Comparison of ENCODE assay signal across 27 cellular contexts in genomic region chr21:40291560-40291959, GRCh38.
"Had no signal": no experiment of that assay in that cellular context is flagged by ENCODE, and none has a peak within 500 bp of the region (broad histone marks: within the 10 kb centered on the region; RNA-seq: fewer than 3 reads in every experiment).

No MANE protein-coding gene starts in this region.

- H3K4me3 ChIP-seq: colonic mucosa, gastrocnemius medialis, lung, mucosa of descending colon, psoas muscle, skin epidermis, spleen, testis, tibial artery had no signal

- H3K9me3 ChIP-seq: colonic mucosa, gastrocnemius medialis, psoas muscle, testis, tibial artery had no signal

- ATAC-seq: gastrocnemius medialis; left lobe of liver; mucosa of descending colon; psoas muscle; right cardiac atrium; stimulated activated memory B cell treated with anti-CD40 and anti-IgM and Interleukin-4, amounts not matched to agents 10 μg/mL and 1 μg/mL and 100 μg/mL, for 72 hours; stimulated activated naive CD8-positive, alpha-beta T cell treated with anti-CD3 and anti-CD28 coated beads, Interleukin-15, Interleukin-2, amounts not matched to agents 100 U/mL and 50 U/mL, for 24 hours had no signal

- H3K27ac ChIP-seq: colonic mucosa, gastrocnemius medialis, psoas muscle, skin epidermis, spleen, testis, tibial artery had no signal

- H3K36me3 ChIP-seq: colonic mucosa, gastrocnemius medialis, spleen, tibial artery had no signal

- H3K4me3 Mint-ChIP-seq: dendritic cell treated with granulocyte-macrophage colony-stimulating factor and Interleukin-4, amounts not matched to agents 40 ng/mL and 50 ng/mL, for 4 days; memory B cell; mesothelial cell of epicardium; natural killer cell treated with Interleukin-12 subunit alpha and Interleukin-12 subunit beta and Interleukin-15 and Interleukin-18, amount 100 ng/mL, for 72 hours; neural crest cell; stimulated activated memory B cell treated with anti-CD40 and anti-IgM and Interleukin-4, amounts not matched to agents 10 μg/mL and 1 μg/mL and 100 μg/mL, for 72 hours; type B pancreatic cell had no signal

- H3K27me3 Mint-ChIP-seq: dendritic cell treated with granulocyte-macrophage colony-stimulating factor and Interleukin-4, amounts not matched to agents 40 ng/mL and 50 ng/mL, for 4 days; memory B cell; naive B cell; natural killer cell treated with Interleukin-12 subunit alpha and Interleukin-12 subunit beta and Interleukin-15 and Interleukin-18, amount 100 ng/mL, for 72 hours; stimulated activated memory B cell treated with anti-CD40 and anti-IgM and Interleukin-4, amounts not matched to agents 10 μg/mL and 1 μg/mL and 100 μg/mL, for 72 hours had no signal

- H3K4me1 Mint-ChIP-seq: memory B cell; mesothelial cell of epicardium; stimulated activated memory B cell treated with anti-CD40 and anti-IgM and Interleukin-4, amounts not matched to agents 10 μg/mL and 1 μg/mL and 100 μg/mL, for 72 hours had no signal

- H3K9me3 Mint-ChIP-seq: memory B cell, mesothelial cell of epicardium, type B pancreatic cell had no signal

- DNase-seq: colonic mucosa; effector CD8-positive, alpha-beta T cell; erythroblast; gastrocnemius medialis; head of caudate nucleus; kidney; mucosa of descending colon; naive B cell; nucleus accumbens; psoas muscle; right cardiac atrium; spleen; stimulated activated CD4-positive, alpha-beta T cell treated with anti-CD3 and anti-CD28 coated beads, Interleukin-4, amount 100 ng/mL, for 4 hours; stimulated activated naive CD8-positive, alpha-beta T cell treated with anti-CD3 and anti-CD28 coated beads, Interleukin-15, Interleukin-2, amounts not matched to agents 100 U/mL and 50 U/mL, for 24 hours; substantia nigra; testis; tibial artery had no signal

- H3K36me3 Mint-ChIP-seq: memory B cell; mesothelial cell of epicardium; naive B cell; natural killer cell treated with Interleukin-12 subunit alpha and Interleukin-12 subunit beta and Interleukin-15 and Interleukin-18, amount 100 ng/mL, for 72 hours; stimulated activated memory B cell treated with anti-CD40 and anti-IgM and Interleukin-4, amounts not matched to agents 10 μg/mL and 1 μg/mL and 100 μg/mL, for 72 hours; type B pancreatic cell had no signal

- H3K27me3 ChIP-seq: colonic mucosa, gastrocnemius medialis, spleen, testis, tibial artery had no signal

- H3K27ac Mint-ChIP-seq: dendritic cell treated with granulocyte-macrophage colony-stimulating factor and Interleukin-4, amounts not matched to agents 40 ng/mL and 50 ng/mL, for 4 days; memory B cell; mesothelial cell of epicardium; naive B cell; natural killer cell treated with Interleukin-12 subunit alpha and Interleukin-12 subunit beta and Interleukin-15 and Interleukin-18, amount 100 ng/mL, for 72 hours; stimulated activated memory B cell treated with anti-CD40 and anti-IgM and Interleukin-4, amounts not matched to agents 10 μg/mL and 1 μg/mL and 100 μg/mL, for 72 hours; type B pancreatic cell had no signal

- H3K4me1 ChIP-seq: colonic mucosa, gastrocnemius medialis, psoas muscle, spleen, testis, tibial artery had no signal
